19 cellular contexts compared by ENCODE assay signal in the genomic region with DNA sequence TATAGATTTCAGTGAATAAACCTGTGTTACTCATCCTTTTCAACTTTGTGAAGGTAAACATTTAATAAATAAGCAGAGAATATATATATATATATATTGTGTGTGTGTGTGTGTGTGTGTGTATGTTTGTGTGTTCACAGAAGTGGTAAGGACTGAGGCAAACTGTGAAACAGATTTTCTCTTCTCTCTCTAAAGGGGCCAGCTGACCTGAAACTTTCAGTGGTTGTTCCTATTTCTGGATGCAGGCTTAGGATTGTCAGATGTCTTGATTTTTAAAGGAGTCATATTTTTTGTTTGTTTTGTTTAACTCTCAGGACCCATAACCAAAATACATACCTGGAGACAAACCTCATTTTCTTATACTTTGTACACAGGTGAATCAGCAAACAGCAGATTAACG.
DNase-seq lines count a peak whose midpoint lies in the region; ATAC-seq and TF ChIP-seq lines count a peak whose summit lies in the region.
"Had no signal": no experiment of that assay in that cellular context is flagged by ENCODE, and none has a peak within 500 bp of the region (broad histone marks: within the 10 kb centered on the region; RNA-seq: fewer than 3 reads in every experiment).

No MANE protein-coding gene starts in this region.

- H3K27ac Mint-ChIP-seq in WTC11, result no peak overlapping the region
- H3K27ac Mint-ChIP-seq: CD4-positive, alpha-beta T cell had no signal

- TF ChIP-seq CTCF in WTC11 (IDR thresholded peaks at IDR 0.05), result no peak

- H3K36me3 Mint-ChIP-seq in WTC11, result no peaks in the 10 kb centered on the region

- ATAC-seq in GM19455 (IDR thresholded peaks at IDR 0.05; ENCODE audit: unreplicated experiment), result peak; percentile 71
- ATAC-seq in GM21723 (IDR thresholded peaks at IDR 0.05; ENCODE audit: unreplicated experiment), result peak; percentile 82
- ATAC-seq in HG03432 (IDR thresholded peaks at IDR 0.05; ENCODE audit: unreplicated experiment), result peak; percentile 65
- ATAC-seq in WTC11, result no peak
- ATAC-seq: A549, GM23338, Right ventricle myocardium inferior had no signal

- no peaks in the 10 kb centered on the region for H3K27me3 Mint-ChIP-seq in WTC11 (ENCODE audit: low read depth)
- H3K27me3 Mint-ChIP-seq: CD4-positive, alpha-beta T cell had no signal

- DNase-seq in myocyte (ENCODE audit: low read depth) (peak; percentile 36), NCI-H187 (lab: John Stamatoyannopoulos, UW) (no peak), WTC11 (ENCODE audit: low spot score) (no peak), NCI-H1105 (lab: John Stamatoyannopoulos, UW) (no peak)
- DNase-seq: CD4-positive, alpha-beta T cell; HCEC 1CT; IMR-90; Karpas-422; NCI-H1048; NCI-H1436 treated with DMSO at 0.1 percent for 48 hours; NCI-H2081; NCI-H446 treated with DMSO at 0.1 percent for 48 hours; NCI-H748 treated with DMSO at 0.1 percent for 48 hours had no signal

- CTCF ChIA-PET in WTC11 (lab: Charles Lee), result no interaction called here

- no peaks in the 10 kb centered on the region for H3K9me3 Mint-ChIP-seq in WTC11
- H3K9me3 Mint-ChIP-seq: GM23338 had no signal

- H3K4me1 Mint-ChIP-seq in WTC11, result peaks cover 9% of the 10 kb centered on the region

- POLR2A ChIA-PET in WTC11 (lab: Charles Lee), result no interaction called here

- no peak overlapping the region for H3K4me3 Mint-ChIP-seq in WTC11
- H3K4me3 Mint-ChIP-seq: CD4-positive, alpha-beta T cell; GM23338 had no signal

TF ChIP-seq in WTC11, 78 proteins besides CTCF, POLR2A, EP300 and RAD21 (continues in another document):
- no peak for TF ChIP-seq ETV6 (CRISPR knock-in tag; IDR thresholded peaks at IDR 0.05)
- no peak for TF ChIP-seq STAT6 (CRISPR knock-in tag; conservative IDR thresholded peaks at IDR 0.05; ENCODE audit: low read depth)
- TF ChIP-seq AFF4 (CRISPR knock-in tag; IDR thresholded peaks at IDR 0.05; ENCODE audit: borderline replicate concordance), result no peak
- TF ChIP-seq ZNF232 (CRISPR knock-in tag; IDR thresholded peaks at IDR 0.05), result no peak
- TF ChIP-seq ZNF671 (CRISPR knock-in tag; IDR thresholded peaks at IDR 0.05), result no peak
- TF ChIP-seq EMX1 (CRISPR knock-in tag; IDR thresholded peaks at IDR 0.05), result no peak
- TF ChIP-seq SMAD3 (CRISPR knock-in tag; IDR thresholded peaks at IDR 0.05; ENCODE audit: borderline replicate concordance), result no peak
- no peak for TF ChIP-seq RORB (CRISPR knock-in tag; IDR thresholded peaks at IDR 0.05)
- TF ChIP-seq, protein P1, sequence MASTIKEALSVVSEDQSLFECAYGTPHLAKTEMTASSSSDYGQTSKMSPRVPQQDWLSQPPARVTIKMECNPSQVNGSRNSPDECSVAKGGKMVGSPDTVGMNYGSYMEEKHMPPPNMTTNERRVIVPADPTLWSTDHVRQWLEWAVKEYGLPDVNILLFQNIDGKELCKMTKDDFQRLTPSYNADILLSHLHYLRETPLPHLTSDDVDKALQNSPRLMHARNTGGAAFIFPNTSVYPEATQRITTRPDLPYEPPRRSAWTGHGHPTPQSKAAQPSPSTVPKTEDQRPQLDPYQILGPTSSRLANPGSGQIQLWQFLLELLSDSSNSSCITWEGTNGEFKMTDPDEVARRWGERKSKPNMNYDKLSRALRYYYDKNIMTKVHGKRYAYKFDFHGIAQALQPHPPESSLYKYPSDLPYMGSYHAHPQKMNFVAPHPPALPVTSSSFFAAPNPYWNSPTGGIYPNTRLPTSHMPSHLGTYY (CRISPR knock-in tag; IDR thresholded peaks at IDR 0.05), result no peak
- TF ChIP-seq GABPB1 (CRISPR knock-in tag; IDR thresholded peaks at IDR 0.05), result no peak
- TF ChIP-seq TP53 (CRISPR knock-in tag; IDR thresholded peaks at IDR 0.05), result no peak
- TF ChIP-seq ZNF425 (CRISPR knock-in tag; conservative IDR thresholded peaks at IDR 0.05), result no peak
- no peak for TF ChIP-seq ATF6 (CRISPR knock-in tag; IDR thresholded peaks at IDR 0.05)
- no peak for TF ChIP-seq SMAD4 (CRISPR knock-in tag; IDR thresholded peaks at IDR 0.05)
- no peak for TF ChIP-seq FOXJ3 (CRISPR knock-in tag; IDR thresholded peaks at IDR 0.05; ENCODE audit: borderline replicate concordance)
